1 cellular context compared by ENCODE assay signal in genomic region chr7:112939589-112940313, GRCh38.
TF ChIP-seq lines count a peak whose summit lies in the region.

No MANE protein-coding gene starts in this region.

TF ChIP-seq in K562, 482 proteins besides CTCF, POLR2A, EP300 and RAD21 (continued from another document and continues in another):
- TF ChIP-seq SMARCE1 (IDR thresholded peaks at IDR 0.05) (0 out of 2 replicates have a peak, but pooled peaks have one; percentile 39), ARID3B (CRISPR knock-in tag; IDR thresholded peaks at IDR 0.05; ENCODE audit: borderline replicate concordance) (0 out of 2 replicates have a peak, but pooled peaks have one; percentile 66), MCM7 (IDR thresholded peaks at IDR 0.05) (no peak), BACH1 (tag; IDR thresholded peaks at IDR 0.05) (no peak), ZNF444 (CRISPR knock-in tag; IDR thresholded peaks at IDR 0.05) (no peak), TEAD2 (tag; IDR thresholded peaks at IDR 0.05) (no peak), BCOR (IDR thresholded peaks at IDR 0.05) (0 out of 2 replicates have a peak, but pooled peaks have one; percentile 23), ZNF354B (CRISPR knock-in tag; IDR thresholded peaks at IDR 0.05) (no peak), RB1 (IDR thresholded peaks at IDR 0.05; ENCODE audit: low read depth) (peak; percentile 65; the same call in 1 of the 2 replicates), MLX (CRISPR knock-in tag; conservative IDR thresholded peaks at IDR 0.05) (no peak), FOSL1 (tag; conservative IDR thresholded peaks at IDR 0.05) (no peak), ETV5 (CRISPR knock-in tag; IDR thresholded peaks at IDR 0.05; ENCODE audit: low read depth) (no peak), PHF21A (IDR thresholded peaks at IDR 0.05; ENCODE audit: borderline replicate concordance, low read depth) (no peak), JUN (IDR thresholded peaks at IDR 0.05; ENCODE audit: borderline replicate concordance, low read depth, low read length) (0 out of 2 replicates have a peak, but pooled peaks have one; percentile 11), JUN (CRISPR knock-in tag; IDR thresholded peaks at IDR 0.05; ENCODE audit: borderline replicate concordance) (0 out of 2 replicates have a peak, but pooled peaks have one; percentile 1), ZNF311 (CRISPR knock-in tag; IDR thresholded peaks at IDR 0.05) (no peak), ZNF12 (CRISPR knock-in tag; IDR thresholded peaks at IDR 0.05) (no peak), ETS1 (conservative IDR thresholded peaks at IDR 0.05; ENCODE audit: control insufficient read depth, low read depth, low read length) (no peak; the same call in 1 of the 2 replicates), HBP1 (CRISPR knock-in tag; IDR thresholded peaks at IDR 0.05) (peak; percentile 86), ZNF347 (CRISPR knock-in tag; IDR thresholded peaks at IDR 0.05; ENCODE audit: low read depth) (no peak), ATF7 (IDR thresholded peaks at IDR 0.05) (peak; percentile 85), E2F5 (CRISPR knock-in tag; IDR thresholded peaks at IDR 0.05) (0 out of 2 replicates have a peak, but pooled peaks have one; percentile 23), MTA2 (IDR thresholded peaks at IDR 0.05; ENCODE audit: low read depth) (no peak), ZNF197 (CRISPR knock-in tag; IDR thresholded peaks at IDR 0.05; ENCODE audit: low read depth) (no peak), NCOA1 (IDR thresholded peaks at IDR 0.05; ENCODE audit: low read depth) (no peak), MYNN (IDR thresholded peaks at IDR 0.05) (no peak), MYNN (CRISPR knock-in tag; IDR thresholded peaks at IDR 0.05) (no peak), STAT6 (CRISPR knock-in tag; IDR thresholded peaks at IDR 0.05) (no peak; the same call in 1 of the 2 replicates), XRCC4 (IDR thresholded peaks at IDR 0.05; ENCODE audit: extremely low read depth, insufficient read depth, insufficient read length) (no peak), MAFG (tag; conservative IDR thresholded peaks at IDR 0.05) (no peak), ZFP91 (CRISPR knock-in tag; IDR thresholded peaks at IDR 0.05) (no peak), ZNF184 (CRISPR knock-in tag; IDR thresholded peaks at IDR 0.05) (no peak), BMI1 (IDR thresholded peaks at IDR 0.05; ENCODE audit: low read length) (no peak), RREB1 (CRISPR knock-in tag; IDR thresholded peaks at IDR 0.05) (peak; percentile 97), NCOA6 (IDR thresholded peaks at IDR 0.05) (no peak), HEY1 (CRISPR knock-in tag; IDR thresholded peaks at IDR 0.05; ENCODE audit: borderline replicate concordance) (no peak), ZEB2 (IDR thresholded peaks at IDR 0.05) (no peak), KDM1A (IDR thresholded peaks at IDR 0.05) (no peak), ZC3H11A (IDR thresholded peaks at IDR 0.05; ENCODE audit: low read depth, low read length) (no peak; the same call in 1 of the 2 replicates), THRA (IDR thresholded peaks at IDR 0.05) (no peak), MXD1 (CRISPR knock-in tag; IDR thresholded peaks at IDR 0.05; ENCODE audit: borderline replicate concordance, poor library complexity, severe bottlenecking) (no peak), SMARCC2 (IDR thresholded peaks at IDR 0.05; ENCODE audit: low read depth) (no peak), CBX2 (IDR thresholded peaks at IDR 0.05; ENCODE audit: insufficient read depth, low read length, poor library complexity, severe bottlenecking) (no peak), ZBTB26 (CRISPR knock-in tag; IDR thresholded peaks at IDR 0.05) (peak; percentile 92)
